ENCODE assay signal across 32 cellular contexts in genomic region chr9:8571648-8572047, GRCh38.
"Had no signal": no experiment of that assay in that cellular context is flagged by ENCODE, and none has a peak within 500 bp of the region (broad histone marks: within the 10 kb centered on the region; RNA-seq: fewer than 3 reads in every experiment).

No MANE protein-coding gene starts in this region.

- H3K9me3 ChIP-seq: Peyer's patch had no signal

- H3K4me1 Mint-ChIP-seq: activated CD4-positive, alpha-beta T cell treated with anti-CD3 and anti-CD28 coated beads, Interleukin-2, amount 10 ng/mL, durations not matched to agents 24 days and 14 days; activated naive CD8-positive, alpha-beta T cell treated with anti-CD3 and anti-CD28 coated beads for 36 hours; activated T-helper 17 cell treated with anti-CD3 and anti-CD28 coated beads, Interleukin-2, amount 50 U/mL, for 72 hours had no signal

- H3K36me3 ChIP-seq: brain microvascular endothelial cell, Peyer's patch had no signal

- H3K36me3 Mint-ChIP-seq: activated naive CD8-positive, alpha-beta T cell treated with anti-CD3 and anti-CD28 coated beads for 36 hours had no signal

- H3K4me1 ChIP-seq: Peyer's patch had no signal

- H3K27ac ChIP-seq: brain microvascular endothelial cell, Peyer's patch had no signal

- H3K27me3 Mint-ChIP-seq: activated CD4-positive, alpha-beta T cell treated with anti-CD3 and anti-CD28 coated beads, Interleukin-2, amount 10 ng/mL, durations not matched to agents 24 days and 14 days; activated CD8-positive, alpha-beta T cell treated with anti-CD3 and anti-CD28 coated beads for 36 hours; activated naive CD8-positive, alpha-beta T cell treated with anti-CD3 and anti-CD28 coated beads for 36 hours had no signal

- H3K27me3 ChIP-seq: brain microvascular endothelial cell, Peyer's patch had no signal

- H3K27ac Mint-ChIP-seq: activated CD4-positive, alpha-beta T cell treated with anti-CD3 and anti-CD28 coated beads, Interleukin-2, amount 10 ng/mL, durations not matched to agents 24 days and 14 days; activated CD8-positive, alpha-beta T cell treated with anti-CD3 and anti-CD28 coated beads for 36 hours; activated naive CD8-positive, alpha-beta T cell treated with anti-CD3 and anti-CD28 coated beads for 36 hours; activated T-cell treated with anti-CD3 and anti-CD28 coated beads, Interleukin-2, amount 50 U/mL, for 72 hours; activated T-helper 17 cell treated with anti-CD3 and anti-CD28 coated beads, Interleukin-2, amount 50 U/mL, for 72 hours had no signal

- DNase-seq: activated CD4-positive, alpha-beta T cell treated with anti-CD3 and anti-CD28 coated beads, Interleukin-2, amount 10 ng/mL, durations not matched to agents 24 days and 14 days; activated CD4-positive, alpha-beta T cell treated with anti-CD3 and anti-CD28 coated beads, Interleukin-2, amount 50 U/mL, for 4 hours; activated CD8-positive, alpha-beta T cell treated with anti-CD3 and anti-CD28 coated beads for 36 hours; activated effector memory CD4-positive, alpha-beta T cell treated with anti-CD3 and anti-CD28 coated beads, Interleukin-2, amount 50 U/mL, for 16 hours; activated naive CD4-positive, alpha-beta T cell; activated naive CD4-positive, alpha-beta T cell treated with anti-CD3 and anti-CD28 coated beads, Interleukin-2, amount 50 U/mL, for 16 hours; activated naive CD8-positive, alpha-beta T cell treated with anti-CD3 and anti-CD28 coated beads for 36 hours; activated T-cell treated with anti-CD3 and anti-CD28 coated beads, Interleukin-2, amount 50 U/mL, for 1 hour; activated T-cell treated with anti-CD3 and anti-CD28 coated beads, Interleukin-2, amount 50 U/mL, for 72 hours; amniotic stem cell; aorta; brain microvascular endothelial cell; cerebellar nuclear complex; Karpas-422; KBM-7; NCI-H1105; NCI-H1417 treated with DMSO at 0.1 percent for 48 hours; NCI-H1694 treated with DMSO at 0.1 percent for 48 hours; NCI-H2029; NCI-H2107; NCI-H510A; NCI-H526; NCI-H748 treated with DMSO at 0.1 percent for 48 hours; NK-92 treated with Interleukin-12 subunit alpha and Interleukin-12 subunit beta, amount 100 ng/mL, for 24 hours; PC-3; Peyer's patch; RPMI8226; SW 1271; T-helper 1 cell; T-helper 2 cell; T-helper 9 cell had no signal

- H3K4me3 Mint-ChIP-seq: activated CD4-positive, alpha-beta T cell treated with anti-CD3 and anti-CD28 coated beads, Interleukin-2, amount 10 ng/mL, durations not matched to agents 24 days and 14 days; activated CD8-positive, alpha-beta T cell treated with anti-CD3 and anti-CD28 coated beads for 36 hours; activated naive CD8-positive, alpha-beta T cell treated with anti-CD3 and anti-CD28 coated beads for 36 hours; activated T-cell treated with anti-CD3 and anti-CD28 coated beads, Interleukin-2, amount 50 U/mL, for 72 hours; activated T-helper 17 cell treated with anti-CD3 and anti-CD28 coated beads, Interleukin-2, amount 50 U/mL, for 72 hours had no signal

- H3K4me3 ChIP-seq: Peyer's patch had no signal

- H3K9me3 Mint-ChIP-seq: activated CD4-positive, alpha-beta T cell treated with anti-CD3 and anti-CD28 coated beads, Interleukin-2, amount 10 ng/mL, durations not matched to agents 24 days and 14 days; activated CD8-positive, alpha-beta T cell treated with anti-CD3 and anti-CD28 coated beads for 36 hours; activated naive CD8-positive, alpha-beta T cell treated with anti-CD3 and anti-CD28 coated beads for 36 hours; activated T-cell treated with anti-CD3 and anti-CD28 coated beads, Interleukin-2, amount 50 U/mL, for 72 hours had no signal

- ATAC-seq: activated CD8-positive, alpha-beta T cell treated with anti-CD3 and anti-CD28 coated beads for 36 hours; activated T-cell treated with anti-CD3 and anti-CD28 coated beads, Interleukin-2, amount 50 U/mL, for 72 hours; activated T-helper 17 cell treated with anti-CD3 and anti-CD28 coated beads, Interleukin-2, amount 50 U/mL, for 72 hours; PC-3 had no signal
